10 cellular contexts compared by ENCODE assay signal in the genomic region with DNA sequence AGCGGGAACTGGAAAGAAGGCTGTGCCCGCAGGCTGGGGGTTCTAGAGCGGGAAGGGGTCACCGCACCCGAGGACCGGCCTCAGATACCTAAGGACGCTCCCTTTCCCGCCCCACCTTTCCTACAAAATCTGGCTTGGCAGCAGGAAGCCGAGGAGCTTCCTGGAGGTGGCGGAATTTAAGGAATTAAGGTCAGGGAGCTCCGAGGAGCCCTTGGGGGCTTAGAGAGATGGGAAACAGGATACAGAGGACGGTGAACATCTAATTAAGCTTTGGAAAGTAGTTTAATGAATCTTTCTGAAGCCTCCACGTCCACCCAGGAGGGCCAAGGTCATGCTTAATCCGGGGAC. TPM values are rescaled to one million over a fixed set of nuclear protein-coding genes. Genes with fewer than 3 reads are reported as not detected.
DNase-seq lines count a peak whose midpoint lies in the region; ATAC-seq, FAIRE-seq and TF ChIP-seq lines count a peak whose summit lies in the region.
"Had no signal": no experiment of that assay in that cellular context is flagged by ENCODE, and none has a peak within 500 bp of the region (broad histone marks: within the 10 kb centered on the region; RNA-seq: fewer than 3 reads in every experiment).

No MANE protein-coding gene starts in this region.

- H2AFZ ChIP-seq in KMS-11 (ENCODE audit: low read depth) (peak overlapping the region; percentile 94), H1 (ENCODE audit: low read length) (peak overlapping the region; percentile 91)

- H4K20me1 ChIP-seq in KMS-11 (ENCODE audit: insufficient read depth), result no peaks in the 10 kb centered on the region
- H4K20me1 ChIP-seq in H1 (replicated peaks in 1 of 2; ENCODE audit: control insufficient read depth in 1 of 2, insufficient read depth in 2 of 2, low read length in 2 of 2), result no peaks in the 10 kb centered on the region

- no peaks in the 10 kb centered on the region for H3K9me3 ChIP-seq in BE2C
- H3K9me3 ChIP-seq in H1 (ENCODE audit: insufficient read depth in 2 of 2, low read depth in 1 of 2, low read length in 1 of 2), result no peaks in the 10 kb centered on the region

- CTCF ChIA-PET in H1 (lab: Charles Lee; ENCODE audit: partially characterized antibody), result interaction anchor here (0.8 to 1.5 kb wide), 5 partner anchors 28 to 290 kb away, joined by 3 to 5 read pairs (median 4); no protein-coding TSS in a partner anchor

- TF ChIP-seq CTCF in BE2C (IDR thresholded peaks at IDR 0.05; ENCODE audit: low read depth, low read length) (no peak), KMS-11 (conservative IDR thresholded peaks at IDR 0.05; ENCODE audit: low read depth, low read length) (no peak), H1 (IDR thresholded peaks at IDR 0.05; ENCODE audit: control extremely low read depth in 1 of 3, insufficient read depth in 1 of 3, low read depth in 1 of 3, low read length in 3 of 3) (no peak), nephron progenitor cell (IDR thresholded peaks at IDR 0.05) (no peak)

- no peak for DNase-seq in BE2C
- DNase-seq in H1 (ENCODE audit: low read depth in 1 of 2, low spot score in 2 of 2), result no peak
- no peak for DNase-seq in nephron progenitor cell
- no peak for DNase-seq in KBM-7
- no peak for DNase-seq in NCI-H2227 (lab: John Stamatoyannopoulos, UW; ENCODE audit: unreplicated experiment)
- DNase-seq: GF-D8 had no signal

- TF ChIP-seq POLR2A in H1 (IDR thresholded peaks at IDR 0.05; ENCODE audit: control extremely low read depth in 1 of 2, low read depth in 2 of 2, low read length in 2 of 2), result no peak

- H3K9ac ChIP-seq in KMS-11 (no peak overlapping the region), H1 (replicated peaks in 1 of 4; ENCODE audit: extremely low read depth in 1 of 4, low read depth in 3 of 4, low read length in 3 of 4) (0 out of 7 replicates have a peak overlapping the region, but pooled peaks of 1 of the 4 experiments have one; percentile 32)

- peak overlapping the region; percentile 90 for H3K18ac ChIP-seq in H1 (ENCODE audit: extremely low read depth, low read length)

- peak overlapping the region; percentile 25 for H3K4ac ChIP-seq in H1 (replicated peaks; ENCODE audit: insufficient read length, low read depth, low read length)

- H2BK5ac ChIP-seq in H1 (ENCODE audit: low read depth, low read length), result peak overlapping the region; percentile 87; the same call in 1 of the 2 replicates

- H3K4me3 Mint-ChIP-seq in nephron progenitor cell, result peak overlapping the region; percentile 73

- H3K27me3 Mint-ChIP-seq in nephron progenitor cell (ENCODE audit: low read depth, poor library complexity), result peaks cover 20% of the 10 kb centered on the region

- POLR2A ChIA-PET in H1 (lab: Charles Lee; ENCODE audit: partially characterized antibody), result interaction anchor here (0.6 to 3.4 kb wide), 6 partner anchors 9 to 172 kb away, joined by 3 to 25 read pairs (median 7); no protein-coding TSS in a partner anchor

- no peak overlapping the region for H3K23ac ChIP-seq in H1 (ENCODE audit: insufficient read length)

- H3K4me1 ChIP-seq in BE2C, result peaks cover 5% of the 10 kb centered on the region
- H3K4me1 ChIP-seq in KMS-11 (ENCODE audit: low read depth, poor library complexity, severe bottlenecking), result no peaks in the 10 kb centered on the region
- peaks cover 0 to 13% (median 5%) of the 10 kb centered on the region in 4 experiments; a peak in 6 of 7 replicates for H3K4me1 ChIP-seq in H1 (replicated peaks in 1 of 4; ENCODE audit: control insufficient read depth in 3 of 4, insufficient read depth in 4 of 4, low read length in 3 of 4)

- H4K91ac ChIP-seq in H1 (replicated peaks; ENCODE audit: insufficient read length, low read length), result no peak overlapping the region

- no peak overlapping the region for H3K27ac ChIP-seq in KMS-11
- H3K27ac ChIP-seq in H1 (ENCODE audit: low read depth, low read length), result no peak overlapping the region

- in situ Hi-C loops in KBM-7 (cut with MboI; ENCODE audit: low pct_unique_long_range_greater_than_20kb, low sequenced_read_pairs), result no loop called here

- H2BK12ac ChIP-seq in H1 (ENCODE audit: low read depth, low read length), result peak overlapping the region; percentile 63; the same call in 1 of the 2 replicates

- H3K56ac ChIP-seq in H1 (replicated peaks; ENCODE audit: insufficient read length, low read depth, low read length), result no peak overlapping the region

- H2AK5ac ChIP-seq in H1 (ENCODE audit: low read depth, low read length), result no peak overlapping the region

- no peak overlapping the region for H2BK20ac ChIP-seq in H1 (ENCODE audit: low read length)

- no peaks in the 10 kb centered on the region for H3K9me3 Mint-ChIP-seq in nephron progenitor cell

- H3K27ac Mint-ChIP-seq in nephron progenitor cell, result no peak overlapping the region

- no peaks in the 10 kb centered on the region for H3K36me3 Mint-ChIP-seq in nephron progenitor cell (ENCODE audit: low read depth)

- H2BK120ac ChIP-seq in H1 (replicated peaks; ENCODE audit: low read depth, low read length), result no peak overlapping the region

- peaks cover 13% of the 10 kb centered on the region; the same call in 1 of the 2 replicates for H3K23me2 ChIP-seq in H1 (ENCODE audit: low read depth, low read length)

- TF ChIP-seq EP300 in H1 (IDR thresholded peaks at IDR 0.05; ENCODE audit: borderline replicate concordance in 1 of 2, low read depth in 2 of 2, low read length in 2 of 2), result no peak

- H3K79me1 ChIP-seq in H1 (ENCODE audit: low read depth, low read length), result no peaks in the 10 kb centered on the region

- H2BK15ac ChIP-seq in H1 (ENCODE audit: low read length), result no peak overlapping the region; the same call in 1 of the 2 replicates

- H3K4me2 ChIP-seq in KMS-11 (peak overlapping the region; percentile 78; the same call in 1 of the 2 replicates), H1 (ENCODE audit: insufficient read depth in 1 of 2, low read depth in 2 of 2, low read length in 2 of 2) (peak overlapping the region; percentile 84 to 94)

- H3K79me2 ChIP-seq in KMS-11 (ENCODE audit: insufficient read depth, low read depth), result no peaks in the 10 kb centered on the region
- H3K79me2 ChIP-seq in H1 (ENCODE audit: control insufficient read depth in 1 of 2, insufficient read depth in 2 of 2, low read length in 2 of 2), result peaks cover 0 to 3% of the 10 kb centered on the region in 2 experiments; a peak in 1 of 4 replicates

- no peak for TF ChIP-seq RAD21 in H1 (IDR thresholded peaks at IDR 0.05 in 1 of 2, conservative IDR thresholded peaks at IDR 0.05 in 1 of 2; ENCODE audit: low read depth in 2 of 2, low read length in 2 of 2)

- no peak overlapping the region for H4K8ac ChIP-seq in H1 (ENCODE audit: extremely low read depth, insufficient read depth, low read length)

- H3K36me3 ChIP-seq in BE2C (no peaks in the 10 kb centered on the region), KMS-11 (ENCODE audit: insufficient read depth) (no peaks in the 10 kb centered on the region), H1 (ENCODE audit: control insufficient read depth in 2 of 4, insufficient read depth in 4 of 4, low read length in 3 of 4) (no peaks in the 10 kb centered on the region)

- no peak for FAIRE-seq in H1 (lab: Jason Lieb, UNC)
- FAIRE-seq: colon had no signal

- H3K14ac ChIP-seq in H1 (ENCODE audit: insufficient read length), result no peak overlapping the region

- H4K5ac ChIP-seq in H1 (ENCODE audit: insufficient read length, low read depth, low read length), result peak overlapping the region; percentile 24

- H3K27me3 ChIP-seq in BE2C (no peaks in the 10 kb centered on the region), KMS-11 (ENCODE audit: insufficient read depth, low read depth) (no peaks in the 10 kb centered on the region), H1 (replicated peaks in 1 of 4; ENCODE audit: control insufficient read depth in 3 of 4, extremely low read depth in 1 of 4, insufficient read depth in 3 of 4, low read length in 3 of 4) (peaks cover 0 to 7% (median 1%) of the 10 kb centered on the region in 4 experiments; a peak in 3 of 7 replicates)

- peaks cover 6% of the 10 kb centered on the region for H3K4me1 Mint-ChIP-seq in nephron progenitor cell

- no peak for ATAC-seq in HG03439 (IDR thresholded peaks at IDR 0.05; ENCODE audit: unreplicated experiment)
- no peak for ATAC-seq in HG03159 (IDR thresholded peaks at IDR 0.05; ENCODE audit: unreplicated experiment)

- WGBS in H1 (ENCODE audit: extremely low coverage in 1 of 2, insufficient coverage in 1 of 2, insufficient read length in 1 of 2, insufficient replicate concordance in 2 of 2, low coverage in 1 of 2, low lambda C conversion rate in 2 of 2, missing lambda C conversion rate in 1 of 2), 2 experiments, result 25% methylated on average over 14 of the region's 14 CpGs; no CpG with 5 or more reads in 1 of the 2 experiments

- H3K4me3 ChIP-seq in BE2C (ENCODE audit: low read depth, low read length) (peak overlapping the region; percentile 85), KMS-11 (IDR thresholded peaks at IDR 0.05; ENCODE audit: insufficient read depth, low read depth, low read length) (no peak overlapping the region), H1 (ENCODE audit: extremely low read depth in 1 of 4, insufficient read depth in 2 of 4, low read depth in 3 of 4, low read length in 4 of 4) (peak overlapping the region; percentile 38 to 99 (median 48))

TF ChIP-seq in H1, 55 proteins besides CTCF, POLR2A, EP300 and RAD21:
- TF ChIP-seq, protein P1, sequence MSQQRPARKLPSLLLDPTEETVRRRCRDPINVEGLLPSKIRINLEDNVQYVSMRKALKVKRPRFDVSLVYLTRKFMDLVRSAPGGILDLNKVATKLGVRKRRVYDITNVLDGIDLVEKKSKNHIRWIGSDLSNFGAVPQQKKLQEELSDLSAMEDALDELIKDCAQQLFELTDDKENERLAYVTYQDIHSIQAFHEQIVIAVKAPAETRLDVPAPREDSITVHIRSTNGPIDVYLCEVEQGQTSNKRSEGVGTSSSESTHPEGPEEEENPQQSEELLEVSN (IDR thresholded peaks at IDR 0.05), result peak; percentile 77; the same call in 1 of the 2 replicates
- TF ChIP-seq ASH2L (IDR thresholded peaks at IDR 0.05; ENCODE audit: low read length), result peak; percentile 2
- TF ChIP-seq TEAD4 (IDR thresholded peaks at IDR 0.05; ENCODE audit: low read depth, low read length), result 0 out of 2 replicates have a peak, but pooled peaks have one; percentile 2
- no peak for TF ChIP-seq YY1 (IDR thresholded peaks at IDR 0.05; ENCODE audit: low read depth, low read length)
- no peak for TF ChIP-seq SAP30 (IDR thresholded peaks at IDR 0.05; ENCODE audit: insufficient read depth, insufficient replicate concordance, low read length)

RNA-seq across cellular contexts. Expression of a gene that starts 0.5 kb away (rescaled TPM):
- polyA plus RNA-seq in BE2C (2012; ENCODE audit: insufficient read depth, insufficient read length, low read depth), result 19.3 TPM
- total RNA-seq in H1 (2021; fragmentation: NEBNext Ultra II Directional; extraction: Animal tissue kit (Norgen Biotek cat#: 25700)), result 23.6 and 25.7 TPM in 2 replicates
- 21.8 and 23.2 TPM in 2 replicates for polyA plus RNA-seq in H1 (2011; rRNA removed)
- 18.4 TPM for polyA plus RNA-seq in H1 (2011; cell fraction: cytosol; rRNA removed)
- 61.5 TPM for polyA plus RNA-seq in H1 (2011; cell fraction: nucleus; rRNA removed)
- 21.5 to 27.7 TPM (median 25.3 TPM) in 4 replicates for polyA plus RNA-seq in H1 (2012, experiment 1 of 2)
- polyA plus RNA-seq in H1 (2012, experiment 2 of 2), result 12.3 TPM
- polyA plus RNA-seq in H1 (2013, experiment 1 of 2), result 12.0 TPM
- 12.4 TPM for polyA plus RNA-seq in H1 (2013, experiment 2 of 2)
- polyA minus RNA-seq in H1 (2011; rRNA and poly(A)+ RNA removed), result 21.7 and 23.2 TPM in 2 replicates
- polyA minus RNA-seq in H1 (2011; cell fraction: cytosol; rRNA and poly(A)+ RNA removed), result 10.1 TPM
- polyA minus RNA-seq in H1 (2011; cell fraction: nucleus; rRNA and poly(A)+ RNA removed), result 14.6 TPM
